20 cellular contexts compared by ENCODE assay signal in genomic region chr2:204251977-204252376, GRCh38.
"Had no signal": no experiment of that assay in that cellular context is flagged by ENCODE, and none has a peak within 500 bp of the region (broad histone marks: within the 10 kb centered on the region; RNA-seq: fewer than 3 reads in every experiment).

No MANE protein-coding gene starts in this region.

- H3K4me1 Mint-ChIP-seq: memory B cell had no signal

- H3K9me3 Mint-ChIP-seq: memory B cell, mesothelial cell of epicardium, nephron had no signal

- H3K27ac Mint-ChIP-seq: memory B cell, mesothelial cell of epicardium, nephron, type B pancreatic cell had no signal

- H3K4me3 Mint-ChIP-seq: memory B cell, mesothelial cell of epicardium, nephron, type B pancreatic cell had no signal

- DNase-seq: effector memory CD4-positive, alpha-beta T cell; heart right ventricle; hypothalamus; kidney glomerular epithelial cell; psoas muscle; retina; sigmoid colon; stimulated activated CD4-positive, alpha-beta T cell treated with anti-CD3 and anti-CD28 coated beads, Interleukin-2, amount 100 ng/mL, for 24 hours; stimulated activated CD4-positive, alpha-beta T cell treated with anti-CD3 and anti-CD28 coated beads, Interleukin-4, amount 100 ng/mL, for 4 hours; stimulated activated naive CD4-positive, alpha-beta T cell; stomach; substantia nigra; thyroid gland had no signal

- H3K4me3 ChIP-seq: heart right ventricle, psoas muscle, sigmoid colon, skin epidermis, stomach, thyroid gland had no signal

- H3K27ac ChIP-seq: heart right ventricle, parathyroid adenoma, psoas muscle, sigmoid colon, skin epidermis, stomach, thyroid gland had no signal

- H3K36me3 Mint-ChIP-seq: memory B cell, mesothelial cell of epicardium had no signal

- H3K4me1 ChIP-seq: parathyroid adenoma, psoas muscle had no signal

- H3K9me3 ChIP-seq: heart right ventricle, psoas muscle, sigmoid colon, stomach, thyroid gland had no signal

- H3K36me3 ChIP-seq: heart right ventricle, sigmoid colon, stomach, thyroid gland had no signal

- H3K27me3 ChIP-seq: sigmoid colon, stomach, thyroid gland had no signal

- ATAC-seq: heart right ventricle, left lobe of liver, psoas muscle had no signal
